Comparison of ENCODE assay signal across 1 cellular context in the genomic region with DNA sequence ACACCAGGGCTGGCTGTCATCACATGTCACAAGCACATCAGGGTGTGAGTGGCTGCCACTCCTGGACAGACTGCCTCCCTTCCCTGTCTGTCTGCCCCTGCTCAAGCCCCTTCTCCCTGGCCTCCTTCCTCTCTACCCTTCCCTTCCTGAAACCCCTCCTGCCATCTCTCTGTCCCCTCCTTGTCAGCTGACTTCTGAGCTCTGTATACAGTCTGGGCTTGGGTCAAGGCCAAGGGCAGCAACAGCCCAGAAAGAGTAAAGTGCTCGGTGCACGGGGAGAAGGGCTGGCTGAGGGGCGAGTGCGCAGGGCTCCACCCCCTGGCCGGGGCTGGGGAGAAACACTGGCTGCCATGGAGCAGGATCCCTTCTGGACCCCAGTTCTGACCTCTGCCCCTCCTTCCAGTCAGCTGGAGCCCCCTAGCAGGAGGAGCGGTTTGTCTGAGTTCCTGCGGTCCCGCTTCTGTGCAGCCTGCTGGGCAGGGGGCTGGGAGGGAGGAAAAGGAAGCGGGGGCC.
TF ChIP-seq lines count a peak whose summit lies in the region.

No MANE protein-coding gene starts in this region.

TF ChIP-seq in GM12891, 5 proteins besides CTCF, POLR2A, EP300 and RAD21:
- no peak for TF ChIP-seq TAF1 (IDR thresholded peaks at IDR 0.05; ENCODE audit: low read depth, low read length)
- no peak for TF ChIP-seq POU2F2 (IDR thresholded peaks at IDR 0.05; ENCODE audit: low read depth, low read length)
TF ChIP-seq in GM12891: peak in this region for 0.
